ENCODE assay signal across 27 cellular contexts in genomic region chr15:76064375-76064774, GRCh38. TPM values are rescaled to one million over a fixed set of nuclear protein-coding genes. Genes with fewer than 3 reads are reported as not detected.
DNase-seq lines count a peak whose midpoint lies in the region; ATAC-seq, FAIRE-seq and TF ChIP-seq lines count a peak whose summit lies in the region.
"Had no signal": no experiment of that assay in that cellular context is flagged by ENCODE, and none has a peak within 500 bp of the region (broad histone marks: within the 10 kb centered on the region; RNA-seq: fewer than 3 reads in every experiment).

No MANE protein-coding gene starts in this region.

- DNase-seq in GM12891 (ENCODE audit: insufficient read length, low spot score) (no peak), WTC11 (ENCODE audit: low spot score) (no peak), left kidney (ENCODE audit: low read depth, low spot score) (peak; percentile 49), gastrocnemius medialis (no peak), NCI-H1092 treated with DMSO at 0.1 percent for 48 hours (lab: John Stamatoyannopoulos, UW) (no peak)
- DNase-seq in activated naive CD4-positive, alpha-beta T cell treated with Interleukin-2 at 50 U/mL for 16 hours: no peak
- DNase-seq: CD4-positive, CD25-positive, alpha-beta regulatory T cell; DMS153; DND-41; Kasumi-1; MV-4-11; NCI-H1105 treated with DMSO at 0.1 percent for 48 hours; NCI-H146; NCI-H2029; NCI-H446 treated with DMSO at 0.1 percent for 48 hours; NCI-H526; SHP77 had no signal

- peaks cover 19 to 32% of the 10 kb centered on the region in 2 donors for H3K4me1 ChIP-seq in gastrocnemius medialis

- CTCF ChIA-PET in WTC11 (lab: Charles Lee): interaction anchor here (0.6 to 2.7 kb wide), 4 partner anchors 44 to 254 kb away, joined by 3 to 24 read pairs (median 3); no protein-coding TSS in a partner anchor

- peak overlapping the region; percentile 71 to 88 (median 76) for H3K27ac ChIP-seq in gastrocnemius medialis
- H3K27ac ChIP-seq: BLaER1, RWPE1 had no signal

- no peaks in the 10 kb centered on the region for H3K36me3 Mint-ChIP-seq in WTC11
- H3K36me3 Mint-ChIP-seq: CD4-positive, CD25-positive, alpha-beta regulatory T cell had no signal

- FAIRE-seq in GM12891 (lab: Jason Lieb, UNC): peak; percentile 16
- FAIRE-seq: A204.1, K562 had no signal

- H3K27me3 ChIP-seq in gastrocnemius medialis: peaks cover 0 to 3% (median 0%) of the 10 kb centered on the region in 3 donors

- TF ChIP-seq POLR2A in GM12891 (IDR thresholded peaks at IDR 0.05; ENCODE audit: low read depth, low read length) (no peak), gastrocnemius medialis (IDR thresholded peaks at IDR 0.05) (no peak), GM18505 (IDR thresholded peaks at IDR 0.05; ENCODE audit: borderline replicate concordance, extremely low read depth, insufficient read depth, insufficient read length) (no peak)

- peaks cover 51% of the 10 kb centered on the region for H3K4me1 Mint-ChIP-seq in WTC11

- H3K36me3 ChIP-seq in gastrocnemius medialis: no peaks in the 10 kb centered on the region
- H3K36me3 ChIP-seq: BLaER1 had no signal

- intact Hi-C loops in gastrocnemius medialis (cut with DNase I; ENCODE audit: low total_unique reads): no loop called here

- H3K9me3 Mint-ChIP-seq in WTC11: no peaks in the 10 kb centered on the region

- H3K9me3 ChIP-seq in gastrocnemius medialis: no peaks in the 10 kb centered on the region
- H3K9me3 ChIP-seq: BLaER1 had no signal

- peaks cover 3% of the 10 kb centered on the region for H3K27me3 Mint-ChIP-seq in WTC11 (ENCODE audit: low read depth)

- POLR2A ChIA-PET in WTC11 (lab: Charles Lee): interaction anchor here (1.8 kb wide), 1 partner anchor 75 kb away, joined by 4 read pairs; no protein-coding TSS in a partner anchor

- peak; percentile 45 for ATAC-seq in WTC11
- no peak for ATAC-seq in gastrocnemius medialis
- ATAC-seq in GM18505 (IDR thresholded peaks at IDR 0.05; ENCODE audit: unreplicated experiment): no peak
- ATAC-seq: HCT116, K562, Panc1 had no signal

- TF ChIP-seq CTCF in WTC11 (IDR thresholded peaks at IDR 0.05) (no peak), gastrocnemius medialis (IDR thresholded peaks at IDR 0.05 in 4 of 5, conservative IDR thresholded peaks at IDR 0.05 in 1 of 5) (no peak)

- H3K4me3 Mint-ChIP-seq in WTC11: no peak overlapping the region
- H3K4me3 Mint-ChIP-seq: CD4-positive, CD25-positive, alpha-beta regulatory T cell had no signal

- H3K4me3 ChIP-seq in gastrocnemius medialis: no peak overlapping the region
- H3K4me3 ChIP-seq: BLaER1, K562 had no signal

- in situ Hi-C loops in gastrocnemius medialis (cut with MboI; ENCODE audit: low sequenced_read_pairs in 4 of 4): no loop called here

- H3K27ac Mint-ChIP-seq in WTC11: no peak overlapping the region
- H3K27ac Mint-ChIP-seq: CD4-positive, CD25-positive, alpha-beta regulatory T cell had no signal

TF ChIP-seq in GM12891, 5 proteins besides CTCF, POLR2A, EP300 and RAD21:
- TF ChIP-seq TAF1 (IDR thresholded peaks at IDR 0.05; ENCODE audit: low read depth, low read length): no peak
- no peak for TF ChIP-seq PAX5 (IDR thresholded peaks at IDR 0.05; ENCODE audit: insufficient read depth, low read length, severe bottlenecking)
- no peak for TF ChIP-seq POU2F2 (IDR thresholded peaks at IDR 0.05; ENCODE audit: low read depth, low read length)
- TF ChIP-seq POLR2AphosphoS5 (IDR thresholded peaks at IDR 0.05; ENCODE audit: low read depth, low read length): no peak
- no peak for TF ChIP-seq SPI1 (IDR thresholded peaks at IDR 0.05; ENCODE audit: low read depth, low read length)

TF ChIP-seq in WTC11, 78 proteins besides CTCF, POLR2A, EP300 and RAD21:
- TF ChIP-seq, protein P1, sequence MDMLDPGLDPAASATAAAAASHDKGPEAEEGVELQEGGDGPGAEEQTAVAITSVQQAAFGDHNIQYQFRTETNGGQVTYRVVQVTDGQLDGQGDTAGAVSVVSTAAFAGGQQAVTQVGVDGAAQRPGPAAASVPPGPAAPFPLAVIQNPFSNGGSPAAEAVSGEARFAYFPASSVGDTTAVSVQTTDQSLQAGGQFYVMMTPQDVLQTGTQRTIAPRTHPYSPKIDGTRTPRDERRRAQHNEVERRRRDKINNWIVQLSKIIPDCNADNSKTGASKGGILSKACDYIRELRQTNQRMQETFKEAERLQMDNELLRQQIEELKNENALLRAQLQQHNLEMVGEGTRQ (CRISPR knock-in tag; IDR thresholded peaks at IDR 0.05): no peak
- TF ChIP-seq FOXP4 (CRISPR knock-in tag; IDR thresholded peaks at IDR 0.05) (no peak), ZBTB43 (CRISPR knock-in tag; IDR thresholded peaks at IDR 0.05) (no peak), ZNF138 (CRISPR knock-in tag; conservative IDR thresholded peaks at IDR 0.05) (no peak), E2F5 (CRISPR knock-in tag; IDR thresholded peaks at IDR 0.05) (no peak), ZSCAN18 (CRISPR knock-in tag; IDR thresholded peaks at IDR 0.05) (no peak), MAX (CRISPR knock-in tag; IDR thresholded peaks at IDR 0.05) (no peak), ZNF423 (CRISPR knock-in tag; IDR thresholded peaks at IDR 0.05) (no peak), ZNF317 (CRISPR knock-in tag; IDR thresholded peaks at IDR 0.05; ENCODE audit: borderline replicate concordance, low read depth) (no peak), KAT7 (CRISPR knock-in tag; IDR thresholded peaks at IDR 0.05; ENCODE audit: borderline replicate concordance) (no peak)

RNA-seq across cellular contexts. Expression of gene TMEM266, which starts 4.6 kb away (rescaled TPM):
- 3.7 TPM for polyA plus RNA-seq in GM12891 (2012; ENCODE audit: low read depth, missing spikeins)
- 5.6 to 8.6 TPM (median 6.2 TPM) in 3 replicates for total RNA-seq in WTC11 (2021)
- total RNA-seq in gastrocnemius medialis: 10 to 100 TPM in 2 of 4 donors, 1 to 10 TPM in 2; 3.6 to 17.1 (median 11.7) TPM
- total RNA-seq: K562, M059J had no signal
- polyA plus RNA-seq: AG04450, K562 had no signal

RNA-seq across cellular contexts. Expression of gene NRG4, which starts 52.2 kb away (rescaled TPM):
- 4.5 TPM for polyA plus RNA-seq in GM12891 (2012; ENCODE audit: low read depth, missing spikeins)
- total RNA-seq in WTC11 (2021) (0.18 to 0.55 TPM in 2 of 3 replicates, not detected in the other), gastrocnemius medialis (1 to 10 TPM; 2.0 to 9.8 (median 3.4) TPM)
- total RNA-seq: CD4-positive, CD25-positive, alpha-beta regulatory T cell; HT1080; M059J had no signal
- polyA plus RNA-seq: AG04450; CD4-positive, CD25-positive, alpha-beta regulatory T cell had no signal
